ENCODE assay signal across 13 cellular contexts in the genomic region with DNA sequence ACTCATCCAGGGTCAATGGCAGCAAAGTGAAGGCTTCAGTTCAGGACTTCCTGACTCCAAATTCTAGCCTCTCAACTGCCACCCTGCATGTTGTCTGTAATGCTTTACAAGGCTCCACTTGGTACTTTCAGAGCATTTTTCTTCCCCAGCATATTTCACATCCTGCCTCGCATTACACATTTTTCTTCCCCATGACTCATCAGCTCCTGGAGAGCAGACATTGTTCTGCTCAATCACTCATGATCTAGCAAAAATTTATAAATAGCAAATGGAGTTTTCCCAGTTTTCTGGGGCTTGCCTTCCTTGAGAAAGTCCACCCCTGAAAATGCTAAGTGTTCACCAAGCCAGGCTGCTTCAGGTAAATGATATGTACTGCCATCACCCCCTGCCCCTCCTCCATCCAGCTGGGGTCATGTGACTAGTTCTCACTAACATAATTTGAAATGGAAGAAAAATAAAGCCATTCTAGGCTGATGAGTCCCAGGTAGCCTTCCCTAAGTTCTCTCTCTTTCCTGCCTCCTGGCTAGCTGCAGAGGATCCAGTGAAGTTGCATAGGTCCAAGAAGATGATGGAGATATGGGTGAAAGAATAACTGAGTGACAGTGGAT.
DNase-seq lines count a peak whose midpoint lies in the region; ATAC-seq, FAIRE-seq and TF ChIP-seq lines count a peak whose summit lies in the region.
"Had no signal": no experiment of that assay in that cellular context is flagged by ENCODE, and none has a peak within 500 bp of the region (broad histone marks: within the 10 kb centered on the region; RNA-seq: fewer than 3 reads in every experiment).

No MANE protein-coding gene starts in this region.

- H3K27me3 ChIP-seq in HUES6 (ENCODE audit: control insufficient read depth, insufficient read depth, low read length) (no peaks in the 10 kb centered on the region), body of pancreas (no peaks in the 10 kb centered on the region), keratinocyte (ENCODE audit: control insufficient read depth, extremely low read depth, insufficient read depth, low read length) (no peaks in the 10 kb centered on the region)

- CTCF ChIA-PET in A549 (lab: Yijun Ruan, JAX) = interaction anchor here (0.6 to 1.8 kb wide), 3 partner anchors 9 to 357 kb away, joined by 4 to 7 read pairs (median 6); no protein-coding TSS in a partner anchor

- no peak for TF ChIP-seq CTCF in A549 (IDR thresholded peaks at IDR 0.05)
- TF ChIP-seq CTCF in body of pancreas (IDR thresholded peaks at IDR 0.05) = no peak
- no peak for TF ChIP-seq CTCF in keratinocyte (optimal IDR thresholded peaks at IDR 0.05 in 1 of 3, IDR thresholded peaks at IDR 0.05 in 1 of 3, conservative IDR thresholded peaks at IDR 0.05 in 1 of 3; ENCODE audit: extremely low read depth in 1 of 3, insufficient read depth in 2 of 3, low read length in 3 of 3)

- ATAC-seq in A549 (peak; percentile 90 to 92), body of pancreas (peak; percentile 69), GM18868 (IDR thresholded peaks at IDR 0.05; ENCODE audit: unreplicated experiment) (no peak), HG02642 (IDR thresholded peaks at IDR 0.05; ENCODE audit: poor library complexity, unreplicated experiment) (no peak), HG03139 (IDR thresholded peaks at IDR 0.05; ENCODE audit: unreplicated experiment) (no peak)

- TF ChIP-seq RAD21 in A549 (conservative IDR thresholded peaks at IDR 0.05 in 1 of 2, IDR thresholded peaks at IDR 0.05 in 1 of 2) = no peak

- H3K36me3 ChIP-seq in HUES6 (ENCODE audit: control insufficient read depth, insufficient read depth, low read length) (no peaks in the 10 kb centered on the region), body of pancreas (replicated peaks in 1 of 2; ENCODE audit: insufficient read depth in 1 of 2, low read depth in 2 of 2) (no peaks in the 10 kb centered on the region), keratinocyte (ENCODE audit: control insufficient read depth in 2 of 2, extremely low read depth in 1 of 2, insufficient read depth in 2 of 2, low read length in 2 of 2) (no peaks in the 10 kb centered on the region)

- TF ChIP-seq EP300 in A549 (IDR thresholded peaks at IDR 0.05) = no peak

- H4K20me1 ChIP-seq in keratinocyte (ENCODE audit: control insufficient read depth, extremely low read depth, insufficient read depth, low read length) = no peaks in the 10 kb centered on the region

- DNase-seq in A549 (ENCODE audit: low read depth in 1 of 2, low spot score in 1 of 2) (peak; percentile 73 to 74), body of pancreas (peak in 1 of 4 donors; percentile 13), keratinocyte (ENCODE audit: low read depth, low spot score) (no peak), DMS153 treated with DMSO at 0.1 percent for 48 hours (lab: John Stamatoyannopoulos, UW; ENCODE audit: unreplicated experiment) (no peak)
- DNase-seq: activated CD4-positive, alpha-beta T cell treated with anti-CD3 and anti-CD28 coated beads for 48 hours; CD8-positive, alpha-beta memory T cell; glutamatergic neuron; NCI-H1694; stimulated activated CD4-positive, alpha-beta T cell treated with anti-CD3 and anti-CD28 coated beads, Interleukin-2, amount 100 ng/mL, for 24 hours had no signal

- dilution Hi-C loops in keratinocyte (cut with MboI; ENCODE audit: extremely low pct_ligation_motif_present, low sequenced_read_pairs) = no loop called here

- H3K27ac ChIP-seq in A549 = peak overlapping the region; percentile 71 to 85
- H3K27ac ChIP-seq in HUES6 (ENCODE audit: low read depth, low read length) = peak overlapping the region; percentile 4; the same call in 1 of the 2 replicates
- peak overlapping the region in 1 of 4 donors; percentile 43 for H3K27ac ChIP-seq in body of pancreas
- H3K27ac ChIP-seq in keratinocyte (ENCODE audit: control insufficient read depth, insufficient read depth, low read length) = peak overlapping the region; percentile 73

- no peaks in the 10 kb centered on the region for H3K9me1 ChIP-seq in keratinocyte (ENCODE audit: control insufficient read depth, extremely low read depth, insufficient read depth, low read length)

- H3K4me2 ChIP-seq in A549 = peak overlapping the region; percentile 67
- peak overlapping the region; percentile 2 for H3K4me2 ChIP-seq in keratinocyte (ENCODE audit: control insufficient read depth, extremely low read depth, insufficient read depth, low read depth, low read length)

- H3K9ac ChIP-seq in HUES6 (ENCODE audit: low read length) (no peak overlapping the region), keratinocyte (ENCODE audit: control insufficient read depth, extremely low read depth, insufficient read depth, low read length) (no peak overlapping the region)

- TF ChIP-seq POLR2A in A549 (IDR thresholded peaks at IDR 0.05; ENCODE audit: low read length) (no peak), body of pancreas (IDR thresholded peaks at IDR 0.05) (no peak)

- H3K79me2 ChIP-seq in keratinocyte (ENCODE audit: control insufficient read depth, insufficient read depth, low read length) = no peaks in the 10 kb centered on the region

- FAIRE-seq in A549 (lab: Jason Lieb, UNC) = peak; percentile 51
- peak; percentile 96 for FAIRE-seq in keratinocyte (lab: Jason Lieb, UNC)

- H2AFZ ChIP-seq in keratinocyte (ENCODE audit: control insufficient read depth, low read length) = peak overlapping the region; percentile 68

- peaks cover 26% of the 10 kb centered on the region for H3K4me1 ChIP-seq in A549
- peaks cover 21% of the 10 kb centered on the region for H3K4me1 ChIP-seq in HUES6 (ENCODE audit: control insufficient read depth, insufficient read depth, low read length)
- H3K4me1 ChIP-seq in body of pancreas = no peaks in the 10 kb centered on the region
- H3K4me1 ChIP-seq in keratinocyte (ENCODE audit: control insufficient read depth, extremely low read depth, insufficient read depth, low read length) = peaks cover 32% of the 10 kb centered on the region

- H3K4me3 ChIP-seq in A549 (no peak overlapping the region), HUES6 (ENCODE audit: low read depth, low read length) (no peak overlapping the region; the same call in 1 of the 2 replicates), body of pancreas (no peak overlapping the region), keratinocyte (ENCODE audit: control insufficient read depth in 2 of 3, extremely low read depth in 1 of 3, insufficient read depth in 2 of 3, low read depth in 1 of 3, low read length in 3 of 3) (no peak overlapping the region)

- POLR2A ChIA-PET in A549 (lab: Yijun Ruan, JAX) = interaction anchor here (1.1 kb wide), 1 partner anchor 1503 kb away, joined by 4 read pairs; a partner anchor contains a TSS

- WGBS in A549 (ENCODE audit: missing lambda C conversion rate) = 3% methylated on average over 1 of the region's 1 CpG
- 27 to 50% methylated on average over 1 of the region's 1 CpG for WGBS in body of pancreas, 2 donors

- no peaks in the 10 kb centered on the region for H3K9me3 ChIP-seq in A549
- H3K9me3 ChIP-seq in HUES6 (ENCODE audit: control insufficient read depth, insufficient read depth, low read depth, low read length) = no peaks in the 10 kb centered on the region
- no peaks in the 10 kb centered on the region for H3K9me3 ChIP-seq in body of pancreas
- H3K9me3 ChIP-seq in keratinocyte (ENCODE audit: control insufficient read depth, low read depth, low read length) = no peaks in the 10 kb centered on the region

- intact Hi-C loops in body of pancreas (cut with DNase I) = no loop called here

TF ChIP-seq in A549, 52 proteins besides CTCF, POLR2A, EP300 and RAD21:
- TF ChIP-seq EHF (CRISPR knock-in tag; IDR thresholded peaks at IDR 0.05) (no peak), MAFK (IDR thresholded peaks at IDR 0.05; ENCODE audit: partially characterized antibody) (peak; percentile 78), FOSB (CRISPR knock-in tag; IDR thresholded peaks at IDR 0.05) (no peak), FOSL2 (IDR thresholded peaks at IDR 0.05) (peak; percentile 74; the same call in 1 of the 2 replicates), FOSL2 (CRISPR knock-in tag; IDR thresholded peaks at IDR 0.05) (peak; percentile 94), RFX5 (IDR thresholded peaks at IDR 0.05) (no peak), HDAC2 (IDR thresholded peaks at IDR 0.05) (no peak), EHMT2 (IDR thresholded peaks at IDR 0.05; ENCODE audit: low read depth) (peak; percentile 35; the same call in 1 of the 2 replicates), BHLHE40 (IDR thresholded peaks at IDR 0.05; ENCODE audit: low read depth, low read length) (no peak), ZNF302 (CRISPR knock-in tag; IDR thresholded peaks at IDR 0.05) (no peak), CHD4 (IDR thresholded peaks at IDR 0.05; ENCODE audit: borderline replicate concordance) (no peak), JUNB (IDR thresholded peaks at IDR 0.05) (peak; percentile 45; the same call in 1 of the 2 replicates), HEYL (CRISPR knock-in tag; IDR thresholded peaks at IDR 0.05) (no peak), NFE2L2 (conservative IDR thresholded peaks at IDR 0.05; ENCODE audit: low read length) (peak; percentile 53; the same call in 1 of the 2 replicates), RCOR1 (IDR thresholded peaks at IDR 0.05; ENCODE audit: low read depth, low read length) (no peak), ZC3H11A (IDR thresholded peaks at IDR 0.05) (no peak)
- TF ChIP-seq, protein P1, sequence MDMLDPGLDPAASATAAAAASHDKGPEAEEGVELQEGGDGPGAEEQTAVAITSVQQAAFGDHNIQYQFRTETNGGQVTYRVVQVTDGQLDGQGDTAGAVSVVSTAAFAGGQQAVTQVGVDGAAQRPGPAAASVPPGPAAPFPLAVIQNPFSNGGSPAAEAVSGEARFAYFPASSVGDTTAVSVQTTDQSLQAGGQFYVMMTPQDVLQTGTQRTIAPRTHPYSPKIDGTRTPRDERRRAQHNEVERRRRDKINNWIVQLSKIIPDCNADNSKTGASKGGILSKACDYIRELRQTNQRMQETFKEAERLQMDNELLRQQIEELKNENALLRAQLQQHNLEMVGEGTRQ (IDR thresholded peaks at IDR 0.05) = peak; percentile 70
- TF ChIP-seq, protein P2, sequence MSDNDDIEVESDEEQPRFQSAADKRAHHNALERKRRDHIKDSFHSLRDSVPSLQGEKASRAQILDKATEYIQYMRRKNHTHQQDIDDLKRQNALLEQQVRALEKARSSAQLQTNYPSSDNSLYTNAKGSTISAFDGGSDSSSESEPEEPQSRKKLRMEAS (IDR thresholded peaks at IDR 0.05) = 0 out of 2 replicates have a peak, but pooled peaks have one; percentile 42
- TF ChIP-seq, protein P3, sequence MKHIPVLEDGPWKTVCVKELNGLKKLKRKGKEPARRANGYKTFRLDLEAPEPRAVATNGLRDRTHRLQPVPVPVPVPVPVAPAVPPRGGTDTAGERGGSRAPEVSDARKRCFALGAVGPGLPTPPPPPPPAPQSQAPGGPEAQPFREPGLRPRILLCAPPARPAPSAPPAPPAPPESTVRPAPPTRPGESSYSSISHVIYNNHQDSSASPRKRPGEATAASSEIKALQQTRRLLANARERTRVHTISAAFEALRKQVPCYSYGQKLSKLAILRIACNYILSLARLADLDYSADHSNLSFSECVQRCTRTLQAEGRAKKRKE (CRISPR knock-in tag; IDR thresholded peaks at IDR 0.05; ENCODE audit: low read depth) = peak; percentile 14; the same call in 1 of the 2 replicates
TF ChIP-seq in A549: peak in this region for 8.

Comparison
In these comparisons a context has a peak if more than half of its experiments do, and no peak if none do; other contexts are left out.
1. ATAC-seq: peak in A549 (2 of 2) and body of pancreas (single experiment); none in GM18868 (single experiment), HG02642 (single experiment) and HG03139 (single experiment).
2. DNase-seq: peak in A549 (2 of 2); none in keratinocyte (single experiment) and DMS153 treated with DMSO at 0.1 percent for 48 hours (single experiment).